14 cellular contexts compared by ENCODE assay signal in genomic region chr21:44780767-44781459, GRCh38.
"Had no signal": no experiment of that assay in that cellular context is flagged by ENCODE, and none has a peak within 500 bp of the region (broad histone marks: within the 10 kb centered on the region; RNA-seq: fewer than 3 reads in every experiment).

No MANE protein-coding gene starts in this region.

- H3K27me3 ChIP-seq: esophagus squamous epithelium, neutrophil, tibial nerve had no signal

- H3K27ac ChIP-seq: esophagus squamous epithelium, neutrophil, tibial nerve had no signal

- H3K4me3 ChIP-seq: esophagus squamous epithelium, tibial nerve had no signal

- ATAC-seq: activated CD4-positive, alpha-beta T cell treated with anti-CD3 and anti-CD28 coated beads for 36 hours; activated CD8-positive, alpha-beta memory T cell treated with anti-CD3 and anti-CD28 coated beads, Interleukin-2, amount 10 ng/mL, durations not matched to agents 7 days and 5 days had no signal

- H3K9me3 ChIP-seq: esophagus squamous epithelium, neutrophil, tibial nerve had no signal

- DNase-seq: activated CD4-positive, alpha-beta memory T cell treated with anti-CD3 and anti-CD28 coated beads for 36 hours; activated CD4-positive, alpha-beta T cell treated with anti-CD3 and anti-CD28 coated beads for 36 hours; activated CD8-positive, alpha-beta memory T cell treated with anti-CD3 and anti-CD28 coated beads, Interleukin-2, amount 10 ng/mL, durations not matched to agents 7 days and 5 days; activated naive CD4-positive, alpha-beta T cell treated with anti-CD3 and anti-CD28 coated beads, Interleukin-2, amount 10 ng/mL, durations not matched to agents 7 days and 5 days; activated T-cell treated with anti-CD3 and anti-CD28 coated beads, Interleukin-2, amount 50 U/mL, for 24 hours; esophagus squamous epithelium; hippocampal formation; kidney; naive B cell; stimulated activated CD4-positive, alpha-beta T cell treated with anti-CD3 and anti-CD28 coated beads, Interleukin-4, amount 100 ng/mL, for 24 hours; stimulated activated naive CD4-positive, alpha-beta T cell; T-helper 2 cell had no signal
